8 cellular contexts compared by ENCODE assay signal in genomic region chr22:21982338-21982965, GRCh38.
DNase-seq lines count a peak whose midpoint lies in the region; ATAC-seq lines count a peak whose summit lies in the region.

TOP3B (minus strand) TSS chr22:21982787; CDS start chr22:21975709, 7,078 bp downstream.

- peak; percentile 10 for DNase-seq in DMS53 treated with DMSO at 0.1 percent for 48 hours (lab: John Stamatoyannopoulos, UW; ENCODE audit: unreplicated experiment)
- peak; percentile 60 for DNase-seq in NCI-H2227 treated with DMSO at 0.1 percent for 48 hours (lab: John Stamatoyannopoulos, UW)
- peak; percentile 67 for DNase-seq in activated CD4-positive, CD25-positive, alpha-beta regulatory T cell treated with anti-CD3 and anti-CD28 coated beads, Interleukin-2, amount 50 U/mL, for 16 hours (ENCODE audit: low read depth, low spot score)
- peak; percentile 62 for DNase-seq in central memory CD4-positive, alpha-beta T cell
- peak; percentile 84 for DNase-seq in islet precursor cell
- peak; percentile 77 to 80 for DNase-seq in stimulated activated CD4-positive, alpha-beta T cell treated with anti-CD3 and anti-CD28 coated beads, Interleukin-12 subunit alpha, Interleukin-12 subunit beta, amount 100 ng/mL, for 24 hours (ENCODE audit: low read depth in 2 of 2)

- ATAC-seq in HG02678 (IDR thresholded peaks at IDR 0.05; ENCODE audit: unreplicated experiment) (peak; percentile 71), HG02884 (IDR thresholded peaks at IDR 0.05; ENCODE audit: unreplicated experiment) (no peak)

Comparison
In these comparisons a context has a peak if more than half of its experiments do, and no peak if none do; other contexts are left out.
1. DNase-seq: peak in every context shown above with its lines; median percentile 84 in islet precursor cell; 78 in stimulated activated CD4-positive, alpha-beta T cell treated with anti-CD3 and anti-CD28 coated beads, Interleukin-12 subunit alpha, Interleukin-12 subunit beta, amount 100 ng/mL, for 24 hours; 67 in activated CD4-positive, CD25-positive, alpha-beta regulatory T cell treated with anti-CD3 and anti-CD28 coated beads, Interleukin-2, amount 50 U/mL, for 16 hours; 62 in central memory CD4-positive, alpha-beta T cell; 60 in NCI-H2227 treated with DMSO at 0.1 percent for 48 hours; 10 in DMS53 treated with DMSO at 0.1 percent for 48 hours.